Comparison of ENCODE assay signal across 8 cellular contexts in the genomic region with DNA sequence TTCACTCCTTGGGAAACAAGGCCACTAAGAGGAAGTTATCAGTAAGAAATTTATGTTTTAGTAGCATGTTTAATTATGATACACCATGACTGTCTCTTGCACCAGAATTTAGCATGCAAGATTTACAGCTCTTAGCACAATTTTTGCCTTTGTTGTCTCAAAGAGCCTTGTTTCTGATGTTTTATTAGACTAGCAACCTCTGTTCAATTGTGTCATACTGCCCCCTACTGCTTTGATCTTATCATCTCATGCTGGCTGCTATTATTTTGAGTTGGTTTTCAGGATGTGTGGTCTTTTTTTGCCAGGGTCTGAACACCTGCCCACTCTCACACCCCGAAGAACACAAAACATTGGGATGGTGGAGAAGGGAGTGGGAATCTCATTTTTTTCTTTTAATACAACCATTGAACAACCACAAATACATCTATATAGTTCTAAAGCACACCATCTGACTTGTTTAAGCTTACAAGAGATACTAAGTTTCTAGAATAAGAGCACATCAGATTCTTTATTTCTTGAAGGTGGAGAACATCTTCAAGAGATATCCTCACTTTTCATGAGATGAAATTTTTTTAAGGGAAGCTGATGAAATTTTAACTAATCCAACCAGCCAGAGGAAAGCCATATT.
DNase-seq lines count a peak whose midpoint lies in the region; ATAC-seq and TF ChIP-seq lines count a peak whose summit lies in the region.

No MANE protein-coding gene starts in this region.

- in situ Hi-C loops in astrocyte of the spinal cord (cut with HindIII; ENCODE audit: low sequenced_read_pairs) = no loop called here

- intact Hi-C loops in left colon (cut with DNase I, micrococcal nuclease) = loop anchor here in 1 of 2 donors (5.0 kb wide), 1 partner anchor 459 kb away; no protein-coding TSS in a partner anchor

- DNase-seq in COLO829 (ENCODE audit: low spot score) = peak; percentile 91
- peak; percentile 65 for DNase-seq in H4 (ENCODE audit: low spot score)
- peak; percentile 67 for DNase-seq in NCI-H2227 treated with DMSO at 0.1 percent for 48 hours (lab: John Stamatoyannopoulos, UW)
- peak; percentile 40 for DNase-seq in astrocyte of the spinal cord (ENCODE audit: low read depth, low spot score)
- no peak for DNase-seq in left colon
- no peak for DNase-seq in ecto neural progenitor cell (ENCODE audit: low spot score)
- no peak for DNase-seq in SKM-1 treated with dmso at 0.1 percent for 144 hours (lab: John Stamatoyannopoulos, UW; ENCODE audit: unreplicated experiment)

- ATAC-seq in left colon (peak; percentile 50), GM18517 (IDR thresholded peaks at IDR 0.05; ENCODE audit: unreplicated experiment) (no peak)

- H3K4me3 ChIP-seq in astrocyte of the spinal cord (ENCODE audit: low read depth, low read length) = no peak overlapping the region

- TF ChIP-seq CTCF in astrocyte of the spinal cord (IDR thresholded peaks at IDR 0.05; ENCODE audit: low read depth, low read length) = peak; percentile 51

Comparison
In these comparisons a context has a peak if more than half of its experiments do, and no peak if none do; other contexts are left out.
1. DNase-seq: peak in COLO829 (single experiment), H4 (single experiment), NCI-H2227 treated with DMSO at 0.1 percent for 48 hours (single experiment) and astrocyte of the spinal cord (single experiment); none in left colon (0 of 2), ecto neural progenitor cell (single experiment) and SKM-1 treated with dmso at 0.1 percent for 144 hours (single experiment).